8 cellular contexts compared by ENCODE assay signal in genomic region chr4:127881565-127881869, GRCh38. TPM values are rescaled to one million over a fixed set of nuclear protein-coding genes. Genes with fewer than 3 reads are reported as not detected.
DNase-seq lines count a peak whose midpoint lies in the region; ATAC-seq and TF ChIP-seq lines count a peak whose summit lies in the region.

No MANE protein-coding gene starts in this region.

- no peak for TF ChIP-seq POLR2A in ovary (IDR thresholded peaks at IDR 0.05)

- H3K27ac ChIP-seq in DOHH2 (ENCODE audit: low read depth, low read length) (peak overlapping the region; percentile 72), KMS-11 (peak overlapping the region; percentile 94; the same call in 1 of the 2 replicates), ovary (no peak overlapping the region)

- intact Hi-C loops in ovary (cut with DNase I): loop anchor here in 1 of 4 donors (5.0 kb wide), 1 partner anchor 81 kb away; no protein-coding TSS in a partner anchor

- peaks cover 11% of the 10 kb centered on the region for H3K4me1 Mint-ChIP-seq in endothelial cell (ENCODE audit: unreplicated experiment)

- H3K4me2 ChIP-seq in DOHH2 (ENCODE audit: low read length) (peak overlapping the region; percentile 72), KMS-11 (peak overlapping the region; percentile 67)

- H4K20me1 ChIP-seq in DOHH2 (ENCODE audit: control insufficient read depth, insufficient read depth, low read depth, low read length) (no peaks in the 10 kb centered on the region), KMS-11 (ENCODE audit: insufficient read depth) (no peaks in the 10 kb centered on the region)

- WGBS in ovary, 3 donors: 1 to 2% (median 1%) methylated on average over 7 of the region's 7 CpGs

- peaks cover 5% of the 10 kb centered on the region for H3K27me3 Mint-ChIP-seq in endothelial cell (ENCODE audit: unreplicated experiment)

- H3K27me3 ChIP-seq in DOHH2 (ENCODE audit: control insufficient read depth, low read length) (no peaks in the 10 kb centered on the region), KMS-11 (ENCODE audit: insufficient read depth, low read depth) (no peaks in the 10 kb centered on the region), ovary (no peaks in the 10 kb centered on the region)

- no peak for TF ChIP-seq EP300 in ovary (IDR thresholded peaks at IDR 0.05)

- H3K9me3 ChIP-seq in DOHH2 (ENCODE audit: control insufficient read depth, insufficient read depth, low read length) (no peaks in the 10 kb centered on the region), ovary (no peaks in the 10 kb centered on the region)

- H3K4me1 ChIP-seq in DOHH2 (ENCODE audit: control insufficient read depth, low read length): peaks cover 37% of the 10 kb centered on the region
- peaks cover 24% of the 10 kb centered on the region for H3K4me1 ChIP-seq in KMS-11 (ENCODE audit: low read depth, poor library complexity, severe bottlenecking)
- H3K4me1 ChIP-seq in ovary (ENCODE audit: insufficient read depth): peaks cover 3% of the 10 kb centered on the region

- peaks cover 8% of the 10 kb centered on the region for H3K36me3 Mint-ChIP-seq in endothelial cell (ENCODE audit: low read depth, unreplicated experiment)

- H3K27ac Mint-ChIP-seq in endothelial cell (ENCODE audit: unreplicated experiment): peak overlapping the region; percentile 68

- H3K9ac ChIP-seq in KMS-11: peak overlapping the region; percentile 98; the same call in 1 of the 2 replicates

- peak; percentile 31 for ATAC-seq in GM21619 (IDR thresholded peaks at IDR 0.05; ENCODE audit: unreplicated experiment)

- TF ChIP-seq CTCF in DOHH2 (IDR thresholded peaks at IDR 0.05; ENCODE audit: low read depth, low read length, poor library complexity, severe bottlenecking): no peak
- no peak for TF ChIP-seq CTCF in KMS-11 (conservative IDR thresholded peaks at IDR 0.05; ENCODE audit: low read depth, low read length)
- TF ChIP-seq CTCF in endothelial cell (IDR thresholded peaks at IDR 0.05; ENCODE audit: unreplicated experiment): no peak
- TF ChIP-seq CTCF in ovary (IDR thresholded peaks at IDR 0.05): no peak

- H3F3A ChIP-seq in DOHH2 (ENCODE audit: control insufficient read depth, insufficient read depth): no peaks in the 10 kb centered on the region

- H3K9me3 Mint-ChIP-seq in endothelial cell (ENCODE audit: unreplicated experiment): no peaks in the 10 kb centered on the region

- peak overlapping the region; percentile 93 for H2AFZ ChIP-seq in KMS-11 (ENCODE audit: low read depth)

- DNase-seq in endothelial cell (ENCODE audit: low spot score) (no peak), ovary (no peak), HPDE6-E6E7 (ENCODE audit: extremely low spot score) (no peak), hepatic stellate cell (ENCODE audit: low spot score) (no peak), middle frontal gyrus (ENCODE audit: extremely low spot score, low spot score) (no peak)

- H3K79me2 ChIP-seq in DOHH2 (ENCODE audit: control insufficient read depth, low read length): peaks cover 78% of the 10 kb centered on the region
- peaks cover 20% of the 10 kb centered on the region; the same call in 1 of the 2 replicates for H3K79me2 ChIP-seq in KMS-11 (ENCODE audit: insufficient read depth, low read depth)

- peak overlapping the region; percentile 84 for H3K4me3 ChIP-seq in DOHH2 (ENCODE audit: low read length)
- H3K4me3 ChIP-seq in KMS-11 (IDR thresholded peaks at IDR 0.05; ENCODE audit: insufficient read depth, low read depth, low read length): no peak overlapping the region
- peak overlapping the region; percentile 60 for H3K4me3 ChIP-seq in ovary

- H3K36me3 ChIP-seq in DOHH2 (ENCODE audit: control insufficient read depth, low read length) (peaks cover 56% of the 10 kb centered on the region), KMS-11 (ENCODE audit: insufficient read depth) (peaks cover 20% of the 10 kb centered on the region; the same call in 1 of the 2 replicates), ovary (no peaks in the 10 kb centered on the region)

- H3K9me2 ChIP-seq in DOHH2 (replicated peaks; ENCODE audit: control insufficient read depth, low read length): no peaks in the 10 kb centered on the region

- H3K4me3 Mint-ChIP-seq in endothelial cell (ENCODE audit: unreplicated experiment): peak overlapping the region; percentile 99

RNA-seq across cellular contexts. Expression of gene PLK4, which starts 0.8 kb away (rescaled TPM):
- total RNA-seq in endothelial cell (ENCODE audit: unreplicated experiment) (12.6 TPM), ovary (1 to 10 TPM in 5 of 7 donors, under 1 TPM in 2; 0.48 to 4.4 (median 1.7) TPM)
- polyA plus RNA-seq in ovary: 1 to 10 TPM; 1.8 to 2.1 TPM

Comparison
In these comparisons a context has a peak if more than half of its experiments do, and no peak if none do; other contexts are left out.
1. H3K27ac ChIP-seq: peak in DOHH2 (single experiment) and KMS-11 (single experiment); none in ovary (0 of 2).